Comparison of ENCODE assay signal across 9 cellular contexts in genomic region chr19:35643255-35644205, GRCh38. TPM values are rescaled to one million over a fixed set of nuclear protein-coding genes. Genes with fewer than 3 reads are reported as not detected.
DNase-seq lines count a peak whose midpoint lies in the region; ATAC-seq and TF ChIP-seq lines count a peak whose summit lies in the region.
"Had no signal": no experiment of that assay in that cellular context is flagged by ENCODE, and none has a peak within 500 bp of the region (broad histone marks: within the 10 kb centered on the region; RNA-seq: fewer than 3 reads in every experiment).

No MANE protein-coding gene starts in this region.

- TF ChIP-seq CTCF in BE2C (IDR thresholded peaks at IDR 0.05; ENCODE audit: low read depth, low read length), result no peak

- no peaks in the 10 kb centered on the region for H3K27me3 ChIP-seq in BE2C
- peaks cover 6% of the 10 kb centered on the region for H3K27me3 ChIP-seq in HUES48 (ENCODE audit: control insufficient read depth, insufficient read depth, low read length)
- H3K27me3 ChIP-seq in esophagus (ENCODE audit: control insufficient read depth in 1 of 2, insufficient read depth in 2 of 2, low read length in 2 of 2), result no peaks in the 10 kb centered on the region

- peak overlapping the region; percentile 77 for H3K4me3 Mint-ChIP-seq in stimulated activated effector memory CD8-positive, alpha-beta T cell treated with anti-CD3 and anti-CD28 coated beads, Interleukin-12 subunit alpha, Interleukin-12 subunit beta, amount 100 ng/mL, for 72 hours

- 0% methylated on average over 62 to 69 of the region's 69 CpGs for WGBS in esophagus, 2 donors

- peak overlapping the region; percentile 51 for H3K4me3 ChIP-seq in BE2C (ENCODE audit: low read depth, low read length)
- H3K4me3 ChIP-seq in HUES48 (ENCODE audit: low read depth, low read length), result peak overlapping the region; percentile 72
- H3K4me3 ChIP-seq in esophagus (ENCODE audit: low read depth in 1 of 2, low read length in 2 of 2), result peak overlapping the region; percentile 63 to 81

- H3K4me1 ChIP-seq in BE2C (peaks cover 7% of the 10 kb centered on the region; the same call in 1 of the 2 replicates), HUES48 (ENCODE audit: control insufficient read depth, insufficient read depth, low read length) (peaks cover 19% of the 10 kb centered on the region), esophagus (ENCODE audit: control insufficient read depth in 2 of 2, insufficient read depth in 2 of 2, low read length in 1 of 2) (peaks cover 3 to 10% of the 10 kb centered on the region in 2 donors)

- peak overlapping the region; percentile 41; the same call in 1 of the 2 replicates for H3K9ac ChIP-seq in HUES48 (ENCODE audit: low read depth, low read length)

- peaks cover 2% of the 10 kb centered on the region for H3K36me3 Mint-ChIP-seq in stimulated activated effector memory CD8-positive, alpha-beta T cell treated with anti-CD3 and anti-CD28 coated beads, Interleukin-12 subunit alpha, Interleukin-12 subunit beta, amount 100 ng/mL, for 72 hours

- no peaks in the 10 kb centered on the region for H3K9me3 ChIP-seq in BE2C
- H3K9me3 ChIP-seq in HUES48 (ENCODE audit: control insufficient read depth, insufficient read depth, low read length), result no peaks in the 10 kb centered on the region
- no peaks in the 10 kb centered on the region for H3K9me3 ChIP-seq in esophagus (ENCODE audit: control insufficient read depth in 2 of 2, insufficient read depth in 1 of 2, low read depth in 1 of 2, low read length in 1 of 2)

- H3K4me1 Mint-ChIP-seq in stimulated activated effector memory CD8-positive, alpha-beta T cell treated with anti-CD3 and anti-CD28 coated beads, Interleukin-12 subunit alpha, Interleukin-12 subunit beta, amount 100 ng/mL, for 72 hours, result peaks cover 45% of the 10 kb centered on the region

- H3K27ac ChIP-seq in HUES48 (ENCODE audit: low read depth, low read length), result peak overlapping the region; percentile 79
- peak overlapping the region; percentile 93 to 98 for H3K27ac ChIP-seq in esophagus (ENCODE audit: low read depth in 2 of 2, low read length in 1 of 2)

- peak; percentile 32 for ATAC-seq in GM19328 (IDR thresholded peaks at IDR 0.05; ENCODE audit: unreplicated experiment)
- ATAC-seq in stimulated activated effector memory CD8-positive, alpha-beta T cell treated with anti-CD3 and anti-CD28 coated beads, Interleukin-12 subunit alpha, Interleukin-12 subunit beta, amount 100 ng/mL, for 72 hours, result peak; percentile 64

- H3K9me3 Mint-ChIP-seq in stimulated activated effector memory CD8-positive, alpha-beta T cell treated with anti-CD3 and anti-CD28 coated beads, Interleukin-12 subunit alpha, Interleukin-12 subunit beta, amount 100 ng/mL, for 72 hours, result no peaks in the 10 kb centered on the region

- H3K36me3 ChIP-seq in BE2C (no peaks in the 10 kb centered on the region), HUES48 (ENCODE audit: control insufficient read depth, insufficient read depth, low read length) (no peaks in the 10 kb centered on the region), esophagus (ENCODE audit: control insufficient read depth in 2 of 2, insufficient read depth in 2 of 2, low read length in 1 of 2) (no peaks in the 10 kb centered on the region)

- peak; percentile 90 for DNase-seq in BE2C
- DNase-seq in OCI-M1 (lab: John Stamatoyannopoulos, UW), result peak; percentile 95
- DNase-seq in activated T-cell treated with anti-CD3 and anti-CD28 coated beads, Interleukin-2, amount 50 U/mL, for 1 hour, result peak; percentile 87
- peak; percentile 79 for DNase-seq in myocyte (ENCODE audit: low read depth)
- DNase-seq in stimulated activated effector memory CD8-positive, alpha-beta T cell treated with anti-CD3 and anti-CD28 coated beads, Interleukin-12 subunit alpha, Interleukin-12 subunit beta, amount 100 ng/mL, for 72 hours (ENCODE audit: low spot score in 2 of 2), result peak; percentile 74 to 95

- H3K27ac Mint-ChIP-seq in stimulated activated effector memory CD8-positive, alpha-beta T cell treated with anti-CD3 and anti-CD28 coated beads, Interleukin-12 subunit alpha, Interleukin-12 subunit beta, amount 100 ng/mL, for 72 hours, result peak overlapping the region; percentile 60

RNA-seq across cellular contexts. Expression of gene ETV2, which starts 2.0 kb away (rescaled TPM):
- 0.94 TPM for polyA plus RNA-seq in BE2C (2012; ENCODE audit: insufficient read depth, insufficient read length, low read depth)
- 1 to 10 TPM; 3.4 to 5.6 TPM for polyA plus RNA-seq in esophagus
- total RNA-seq in myocyte, result not detected in 2 replicates
- polyA plus RNA-seq in myocyte (2012), result 1.4 TPM
- total RNA-seq: T-helper 1 cell treated with Interleukin-12 subunit alpha and Interleukin-12 subunit beta and Interleukin-4 antibody, amounts not matched to agents 30 ng/mL and 1 ng/mL, for 36 hours had no signal

RNA-seq across cellular contexts. Expression of gene COX6B1, which starts 4.6 kb away (rescaled TPM):
- polyA plus RNA-seq in BE2C (2012; ENCODE audit: insufficient read depth, insufficient read length, low read depth), result 767 TPM
- polyA plus RNA-seq in esophagus, result 1,000 to 10,000 TPM; 1,022 to 1,339 TPM
- total RNA-seq in myocyte, result 513 and 547 TPM in 2 replicates
- 626 TPM for polyA plus RNA-seq in myocyte (2012)

RNA-seq across cellular contexts. Expression of gene RBM42, which starts 14.7 kb away (rescaled TPM):
- polyA plus RNA-seq in BE2C (2012; ENCODE audit: insufficient read depth, insufficient read length, low read depth), result 220 TPM
- polyA plus RNA-seq in esophagus, result 10 to 100 TPM; 47.8 to 61.5 TPM
- 68.9 and 72.6 TPM in 2 replicates for total RNA-seq in myocyte
- 76.0 TPM for polyA plus RNA-seq in myocyte (2012)

RNA-seq across cellular contexts. Expression of gene UPK1A, which starts 22.8 kb away (rescaled TPM):
- not detected for polyA plus RNA-seq in BE2C (2012; ENCODE audit: insufficient read depth, insufficient read length, low read depth)
- polyA plus RNA-seq in esophagus, result 10 to 100 TPM; 10.7 to 11.5 TPM
- total RNA-seq in myocyte, result not detected in 2 replicates
- polyA plus RNA-seq in myocyte (2012), result 0.23 TPM

RNA-seq across cellular contexts. Expression of gene HAUS5, which starts 31.0 kb away (rescaled TPM):
- polyA plus RNA-seq in BE2C (2012; ENCODE audit: insufficient read depth, insufficient read length, low read depth), result 24.5 TPM
- 10 to 100 TPM; 10.1 to 24.1 TPM for polyA plus RNA-seq in esophagus
- 4.8 and 6.5 TPM in 2 replicates for total RNA-seq in myocyte
- polyA plus RNA-seq in myocyte (2012), result 7.2 TPM

Comparison
In these comparisons a context has a peak if more than half of its experiments do, and no peak if none do; other contexts are left out.
1. Peak in every context shown above with its lines: DNase-seq, ATAC-seq, H3K4me3 ChIP-seq and H3K27ac ChIP-seq.